Comparison of ENCODE assay signal across 1 cellular context in the genomic region with DNA sequence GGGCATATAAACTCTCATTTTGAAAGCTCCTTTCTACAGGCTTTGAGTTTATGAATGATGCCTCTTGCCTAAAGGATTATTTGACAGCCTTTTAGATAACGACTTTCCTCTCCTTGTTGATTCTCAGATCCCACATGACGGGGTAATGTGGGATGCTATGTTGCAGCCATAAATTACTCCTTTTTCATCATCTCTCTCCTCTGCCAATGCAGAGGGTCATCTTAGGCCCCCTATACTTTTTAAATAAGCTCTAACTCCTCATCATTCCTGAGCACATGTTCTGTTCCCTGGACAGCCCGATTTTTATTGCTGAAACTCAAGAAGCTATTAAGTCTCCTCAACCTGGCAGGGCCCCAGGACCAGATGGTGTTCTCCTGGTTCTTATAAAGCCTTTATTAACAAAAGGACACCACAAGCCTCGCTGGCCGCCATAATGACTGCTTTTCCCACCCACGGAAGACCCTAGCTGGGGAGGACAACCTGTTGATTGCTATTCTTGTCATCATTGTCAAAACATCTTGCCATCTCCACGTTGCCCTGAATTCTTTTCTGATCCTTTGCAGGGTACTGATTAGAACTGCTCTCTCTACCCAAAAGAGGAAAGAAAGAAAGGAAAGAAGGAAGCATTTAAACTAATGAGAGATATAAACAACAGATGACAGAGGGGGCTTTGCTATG.
TF ChIP-seq lines count a peak whose summit lies in the region.

No MANE protein-coding gene starts in this region.

TF ChIP-seq in HEK293, 187 proteins besides CTCF, POLR2A, EP300 and RAD21 (continued from another document and continues in another):
- TF ChIP-seq REST (tag by site-specific recombination; IDR thresholded peaks at IDR 0.05), result no peak
- TF ChIP-seq ZNF239 (tag by site-specific recombination; IDR thresholded peaks at IDR 0.05), result no peak
- no peak for TF ChIP-seq ZNF24 (tag by site-specific recombination; IDR thresholded peaks at IDR 0.05)
- TF ChIP-seq, protein P1, sequence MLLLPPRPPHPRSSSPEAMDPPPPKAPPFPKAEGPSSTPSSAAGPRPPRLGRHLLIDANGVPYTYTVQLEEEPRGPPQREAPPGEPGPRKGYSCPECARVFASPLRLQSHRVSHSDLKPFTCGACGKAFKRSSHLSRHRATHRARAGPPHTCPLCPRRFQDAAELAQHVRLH (tag by site-specific recombination; IDR thresholded peaks at IDR 0.05), result peak; percentile 56; the same call in 1 of the 2 replicates
- TF ChIP-seq ZNF16 (tag by site-specific recombination; IDR thresholded peaks at IDR 0.05; ENCODE audit: low read depth), result no peak
- TF ChIP-seq KLF8 (tag by site-specific recombination; IDR thresholded peaks at IDR 0.05), result no peak
- no peak for TF ChIP-seq ZNF391 (tag by site-specific recombination; IDR thresholded peaks at IDR 0.05; ENCODE audit: borderline replicate concordance, low read depth)
- no peak for TF ChIP-seq ZSCAN4 (tag by site-specific recombination; IDR thresholded peaks at IDR 0.05)
- TF ChIP-seq ZNF157 (tag by site-specific recombination; IDR thresholded peaks at IDR 0.05), result no peak
- TF ChIP-seq, protein P2, sequence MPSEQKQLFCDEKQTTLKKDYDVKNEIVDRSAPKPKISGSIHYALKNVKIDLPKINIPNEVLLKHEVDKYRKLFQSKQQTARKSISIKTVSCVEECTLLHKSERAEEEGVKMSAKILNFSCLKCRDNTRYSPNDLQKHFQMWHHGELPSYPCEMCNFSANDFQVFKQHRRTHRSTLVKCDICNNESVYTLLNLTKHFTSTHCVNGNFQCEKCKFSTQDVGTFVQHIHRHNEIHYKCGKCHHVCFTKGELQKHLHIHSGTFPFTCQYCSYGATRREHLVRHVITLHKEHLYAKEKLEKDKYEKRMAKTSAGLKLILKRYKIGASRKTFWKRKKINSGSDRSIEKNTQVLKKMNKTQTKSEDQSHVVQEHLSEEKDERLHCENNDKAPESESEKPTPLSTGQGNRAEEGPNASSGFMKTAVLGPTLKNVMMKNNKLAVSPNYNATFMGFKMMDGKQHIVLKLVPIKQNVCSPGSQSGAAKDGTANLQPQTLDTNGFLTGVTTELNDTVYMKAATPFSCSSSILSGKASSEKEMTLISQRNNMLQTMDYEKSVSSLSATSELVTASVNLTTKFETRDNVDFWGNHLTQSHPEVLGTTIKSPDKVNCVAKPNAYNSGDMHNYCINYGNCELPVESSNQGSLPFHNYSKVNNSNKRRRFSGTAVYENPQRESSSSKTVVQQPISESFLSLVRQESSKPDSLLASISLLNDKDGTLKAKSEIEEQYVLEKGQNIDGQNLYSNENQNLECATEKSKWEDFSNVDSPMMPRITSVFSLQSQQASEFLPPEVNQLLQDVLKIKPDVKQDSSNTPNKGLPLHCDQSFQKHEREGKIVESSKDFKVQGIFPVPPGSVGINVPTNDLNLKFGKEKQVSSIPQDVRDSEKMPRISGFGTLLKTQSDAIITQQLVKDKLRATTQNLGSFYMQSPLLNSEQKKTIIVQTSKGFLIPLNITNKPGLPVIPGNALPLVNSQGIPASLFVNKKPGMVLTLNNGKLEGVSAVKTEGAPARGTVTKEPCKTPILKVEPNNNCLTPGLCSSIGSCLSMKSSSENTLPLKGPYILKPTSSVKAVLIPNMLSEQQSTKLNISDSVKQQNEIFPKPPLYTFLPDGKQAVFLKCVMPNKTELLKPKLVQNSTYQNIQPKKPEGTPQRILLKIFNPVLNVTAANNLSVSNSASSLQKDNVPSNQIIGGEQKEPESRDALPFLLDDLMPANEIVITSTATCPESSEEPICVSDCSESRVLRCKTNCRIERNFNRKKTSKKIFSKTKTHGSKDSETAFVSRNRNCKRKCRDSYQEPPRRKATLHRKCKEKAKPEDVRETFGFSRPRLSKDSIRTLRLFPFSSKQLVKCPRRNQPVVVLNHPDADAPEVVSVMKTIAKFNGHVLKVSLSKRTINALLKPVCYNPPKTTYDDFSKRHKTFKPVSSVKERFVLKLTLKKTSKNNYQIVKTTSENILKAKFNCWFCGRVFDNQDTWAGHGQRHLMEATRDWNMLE (tag by site-specific recombination; conservative IDR thresholded peaks at IDR 0.05; ENCODE audit: low read depth), result no peak
- no peak for TF ChIP-seq ZNF223 (tag by site-specific recombination; IDR thresholded peaks at IDR 0.05)
- TF ChIP-seq ZNF335 (tag by site-specific recombination; conservative IDR thresholded peaks at IDR 0.05), result peak; percentile 53
- TF ChIP-seq ZNF558 (tag by site-specific recombination; IDR thresholded peaks at IDR 0.05), result no peak
- TF ChIP-seq ZIC2 (tag by site-specific recombination; IDR thresholded peaks at IDR 0.05), result no peak
- no peak for TF ChIP-seq ZNF561 (tag by site-specific recombination; IDR thresholded peaks at IDR 0.05; ENCODE audit: borderline replicate concordance)
- no peak for TF ChIP-seq SP2 (tag by site-specific recombination; IDR thresholded peaks at IDR 0.05)
- no peak for TF ChIP-seq ZSCAN16 (tag by site-specific recombination; IDR thresholded peaks at IDR 0.05)
- no peak for TF ChIP-seq ZBTB7A (tag by site-specific recombination; IDR thresholded peaks at IDR 0.05; ENCODE audit: low read depth)
- no peak for TF ChIP-seq ZNF146 (tag by site-specific recombination; IDR thresholded peaks at IDR 0.05)
- peak; percentile 90 for TF ChIP-seq FEZF1 (tag by site-specific recombination; IDR thresholded peaks at IDR 0.05)
- no peak for TF ChIP-seq ZNF404 (tag by site-specific recombination; IDR thresholded peaks at IDR 0.05)
- TF ChIP-seq ZNF677 (tag by site-specific recombination; IDR thresholded peaks at IDR 0.05), result no peak
- no peak for TF ChIP-seq PRDM1 (tag by site-specific recombination; IDR thresholded peaks at IDR 0.05)
- TF ChIP-seq, protein P3, sequence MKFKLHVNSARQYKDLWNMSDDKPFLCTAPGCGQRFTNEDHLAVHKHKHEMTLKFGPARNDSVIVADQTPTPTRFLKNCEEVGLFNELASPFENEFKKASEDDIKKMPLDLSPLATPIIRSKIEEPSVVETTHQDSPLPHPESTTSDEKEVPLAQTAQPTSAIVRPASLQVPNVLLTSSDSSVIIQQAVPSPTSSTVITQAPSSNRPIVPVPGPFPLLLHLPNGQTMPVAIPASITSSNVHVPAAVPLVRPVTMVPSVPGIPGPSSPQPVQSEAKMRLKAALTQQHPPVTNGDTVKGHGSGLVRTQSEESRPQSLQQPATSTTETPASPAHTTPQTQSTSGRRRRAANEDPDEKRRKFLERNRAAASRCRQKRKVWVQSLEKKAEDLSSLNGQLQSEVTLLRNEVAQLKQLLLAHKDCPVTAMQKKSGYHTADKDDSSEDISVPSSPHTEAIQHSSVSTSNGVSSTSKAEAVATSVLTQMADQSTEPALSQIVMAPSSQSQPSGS (tag by site-specific recombination; IDR thresholded peaks at IDR 0.05; ENCODE audit: low read depth), result no peak
- peak; percentile 42; the same call in 1 of the 2 replicates for TF ChIP-seq ZNF501 (tag by site-specific recombination; IDR thresholded peaks at IDR 0.05)
- TF ChIP-seq ZNF423 (tag by site-specific recombination; IDR thresholded peaks at IDR 0.05), result 0 out of 2 replicates have a peak, but pooled peaks have one; percentile 30
- no peak for TF ChIP-seq ZNF214 (tag by site-specific recombination; IDR thresholded peaks at IDR 0.05; ENCODE audit: borderline replicate concordance)
- TF ChIP-seq ZNF510 (tag by site-specific recombination; IDR thresholded peaks at IDR 0.05; ENCODE audit: insufficient replicate concordance), result no peak
- 0 out of 2 replicates have a peak, but pooled peaks have one; percentile 28 for TF ChIP-seq GLIS2 (tag by site-specific recombination; IDR thresholded peaks at IDR 0.05)
- TF ChIP-seq BCL11B (tag by site-specific recombination; IDR thresholded peaks at IDR 0.05; ENCODE audit: low read depth), result no peak
- no peak for TF ChIP-seq ZNF155 (tag by site-specific recombination; IDR thresholded peaks at IDR 0.05)
- no peak for TF ChIP-seq HOXD13 (CRISPR knock-in tag; IDR thresholded peaks at IDR 0.05; ENCODE audit: borderline replicate concordance)
- TF ChIP-seq OSR2 (tag by site-specific recombination; IDR thresholded peaks at IDR 0.05), result peak; percentile 46; the same call in 1 of the 2 replicates
- TF ChIP-seq ZNF837 (tag by site-specific recombination; IDR thresholded peaks at IDR 0.05), result no peak
- TF ChIP-seq, protein P4, sequence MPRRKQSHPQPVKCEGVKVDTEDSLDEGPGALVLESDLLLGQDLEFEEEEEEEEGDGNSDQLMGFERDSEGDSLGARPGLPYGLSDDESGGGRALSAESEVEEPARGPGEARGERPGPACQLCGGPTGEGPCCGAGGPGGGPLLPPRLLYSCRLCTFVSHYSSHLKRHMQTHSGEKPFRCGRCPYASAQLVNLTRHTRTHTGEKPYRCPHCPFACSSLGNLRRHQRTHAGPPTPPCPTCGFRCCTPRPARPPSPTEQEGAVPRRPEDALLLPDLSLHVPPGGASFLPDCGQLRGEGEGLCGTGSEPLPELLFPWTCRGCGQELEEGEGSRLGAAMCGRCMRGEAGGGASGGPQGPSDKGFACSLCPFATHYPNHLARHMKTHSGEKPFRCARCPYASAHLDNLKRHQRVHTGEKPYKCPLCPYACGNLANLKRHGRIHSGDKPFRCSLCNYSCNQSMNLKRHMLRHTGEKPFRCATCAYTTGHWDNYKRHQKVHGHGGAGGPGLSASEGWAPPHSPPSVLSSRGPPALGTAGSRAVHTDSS (tag by site-specific recombination; IDR thresholded peaks at IDR 0.05), result no peak
- peak; percentile 90 for TF ChIP-seq SCRT2 (tag by site-specific recombination; IDR thresholded peaks at IDR 0.05)
- no peak for TF ChIP-seq ZNF292 (tag by site-specific recombination; IDR thresholded peaks at IDR 0.05; ENCODE audit: borderline replicate concordance, low read depth)
- TF ChIP-seq REPIN1 (tag by site-specific recombination; IDR thresholded peaks at IDR 0.05; ENCODE audit: low read depth), result no peak
- TF ChIP-seq ZNF521 (tag by site-specific recombination; IDR thresholded peaks at IDR 0.05), result no peak
- TF ChIP-seq ZNF274 (IDR thresholded peaks at IDR 0.05; ENCODE audit: low read length), result no peak
- TF ChIP-seq ZNF274 (tag by site-specific recombination; IDR thresholded peaks at IDR 0.05; ENCODE audit: borderline replicate concordance), result no peak
- TF ChIP-seq, protein P5, sequence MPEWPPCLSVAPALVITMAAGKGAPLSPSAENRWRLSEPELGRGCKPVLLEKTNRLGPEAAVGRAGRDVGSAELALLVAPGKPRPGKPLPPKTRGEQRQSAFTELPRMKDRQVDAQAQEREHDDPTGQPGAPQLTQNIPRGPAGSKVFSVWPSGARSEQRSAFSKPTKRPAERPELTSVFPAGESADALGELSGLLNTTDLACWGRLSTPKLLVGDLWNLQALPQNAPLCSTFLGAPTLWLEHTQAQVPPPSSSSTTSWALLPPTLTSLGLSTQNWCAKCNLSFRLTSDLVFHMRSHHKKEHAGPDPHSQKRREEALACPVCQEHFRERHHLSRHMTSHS (tag by site-specific recombination; IDR thresholded peaks at IDR 0.05), result no peak
- peak; percentile 53; the same call in 1 of the 2 replicates for TF ChIP-seq ZBTB20 (tag by site-specific recombination; IDR thresholded peaks at IDR 0.05)
- TF ChIP-seq PRDM10 (tag by site-specific recombination; IDR thresholded peaks at IDR 0.05), result no peak
